In genomic region chr14:20343092-20343854, GRCh38 we compare ENCODE assay signal across 8 cellular contexts. TPM values are rescaled to one million over a fixed set of nuclear protein-coding genes. Genes with fewer than 3 reads are reported as not detected.
DNase-seq lines count a peak whose midpoint lies in the region; ATAC-seq, FAIRE-seq and TF ChIP-seq lines count a peak whose summit lies in the region.

TSS of gene PARP2 (plus strand) at chr14:20343635. CDS start at chr14:20343642, 7 bp downstream.

- CTCF ChIA-PET in BJ (lab: Yijun Ruan, JAX): interaction anchor here (0.9 to 3.7 kb wide), 7 partner anchors 10 to 347 kb away, joined by 3 to 27 read pairs (median 4); partner anchors contain the start of gene CCNB1IP1

- peak; percentile 78 for FAIRE-seq in colon (lab: Jason Lieb, UNC)

- peaks cover 7% of the 10 kb centered on the region for H3K36me3 ChIP-seq in BJ (ENCODE audit: control insufficient read depth, insufficient read depth, low read length)

- POLR2A ChIA-PET in BJ (lab: Charles Lee): interaction anchor here (0.6 to 1.2 kb wide), 7 partner anchors 10 to 341 kb away, joined by 3 to 5 read pairs (median 3); partner anchors contain the start of genes CCNB1IP1 and RNASE4

- ATAC-seq in HG03460 (IDR thresholded peaks at IDR 0.05; ENCODE audit: unreplicated experiment): peak; percentile 93

- no peak for TF ChIP-seq CTCF in BJ (IDR thresholded peaks at IDR 0.05; ENCODE audit: insufficient read depth, low read depth, low read length)

- no peaks in the 10 kb centered on the region for H3K27me3 ChIP-seq in BJ (ENCODE audit: control insufficient read depth, insufficient read depth, low read length)

- H3K4me3 ChIP-seq in BJ (ENCODE audit: low read depth, low read length): peak within 1 kb of the TSS; percentile 94

- peak; percentile 99 for DNase-seq in BJ (ENCODE audit: low read depth)
- peak; percentile 47 for DNase-seq in GM19240 (ENCODE audit: insufficient read length, low spot score)
- DNase-seq in NCI-H526 (lab: John Stamatoyannopoulos, UW): peak; percentile 99 to 100
- peak; percentile 98 for DNase-seq in activated CD4-positive, alpha-beta T cell treated with anti-CD3 and anti-CD28 coated beads for 48 hours
- peak; percentile 100 for DNase-seq in kidney tubule cell (ENCODE audit: low spot score)
- DNase-seq in stimulated activated CD4-positive, alpha-beta T cell treated with anti-CD3 and anti-CD28 coated beads, Interleukin-1b, Interleukin-23, amount 100 ng/mL, for 24 hours (ENCODE audit: low read depth in 4 of 4, low spot score in 1 of 4): peak; percentile 72 to 93 (median 86)

RNA-seq across cellular contexts. Expression of gene PARP2, which starts in this region (rescaled TPM):
- polyA plus RNA-seq in BJ (2011; rRNA removed): 8.2 and 13.6 TPM in 2 replicates
- 4.8 and 7.0 TPM in 2 replicates for polyA minus RNA-seq in BJ (2011; rRNA and poly(A)+ RNA removed)

Comparison
In these comparisons a context has a peak if more than half of its experiments do, and no peak if none do; other contexts are left out.
1. Peak in every context shown above with its lines: DNase-seq, ATAC-seq and H3K4me3 ChIP-seq.
2. DNase-seq: peak in every context shown above with its lines; median percentile 100 in kidney tubule cell; 100 in NCI-H526; 99 in BJ; 98 in activated CD4-positive, alpha-beta T cell treated with anti-CD3 and anti-CD28 coated beads for 48 hours; 86 in stimulated activated CD4-positive, alpha-beta T cell treated with anti-CD3 and anti-CD28 coated beads, Interleukin-1b, Interleukin-23, amount 100 ng/mL, for 24 hours; 47 in GM19240.